Comparison of ENCODE assay signal across 1 cellular context in the genomic region with DNA sequence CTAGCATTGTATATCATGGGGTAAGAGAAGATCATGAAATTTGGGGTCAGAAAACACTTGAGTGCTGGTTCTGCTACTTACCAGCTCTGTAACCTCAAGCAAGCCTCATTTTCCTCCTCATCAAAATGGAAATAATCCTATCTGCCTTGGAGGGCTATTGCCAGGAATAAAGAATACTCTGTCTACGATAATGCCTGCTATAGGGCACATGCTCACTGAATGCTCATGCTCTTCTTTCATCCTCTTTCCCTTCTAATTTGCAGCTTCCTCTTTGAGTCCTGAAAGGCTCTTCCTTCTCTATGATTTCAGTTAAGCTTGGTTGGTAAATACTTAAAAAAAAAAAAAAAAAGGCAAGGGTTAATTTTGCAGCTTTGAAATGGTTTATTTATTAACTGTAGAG.
TF ChIP-seq lines count a peak whose summit lies in the region.

No MANE protein-coding gene starts in this region.

TF ChIP-seq in GM23338, 12 proteins besides CTCF, POLR2A, EP300 and RAD21 (continued from another document):
- TF ChIP-seq, protein P1, sequence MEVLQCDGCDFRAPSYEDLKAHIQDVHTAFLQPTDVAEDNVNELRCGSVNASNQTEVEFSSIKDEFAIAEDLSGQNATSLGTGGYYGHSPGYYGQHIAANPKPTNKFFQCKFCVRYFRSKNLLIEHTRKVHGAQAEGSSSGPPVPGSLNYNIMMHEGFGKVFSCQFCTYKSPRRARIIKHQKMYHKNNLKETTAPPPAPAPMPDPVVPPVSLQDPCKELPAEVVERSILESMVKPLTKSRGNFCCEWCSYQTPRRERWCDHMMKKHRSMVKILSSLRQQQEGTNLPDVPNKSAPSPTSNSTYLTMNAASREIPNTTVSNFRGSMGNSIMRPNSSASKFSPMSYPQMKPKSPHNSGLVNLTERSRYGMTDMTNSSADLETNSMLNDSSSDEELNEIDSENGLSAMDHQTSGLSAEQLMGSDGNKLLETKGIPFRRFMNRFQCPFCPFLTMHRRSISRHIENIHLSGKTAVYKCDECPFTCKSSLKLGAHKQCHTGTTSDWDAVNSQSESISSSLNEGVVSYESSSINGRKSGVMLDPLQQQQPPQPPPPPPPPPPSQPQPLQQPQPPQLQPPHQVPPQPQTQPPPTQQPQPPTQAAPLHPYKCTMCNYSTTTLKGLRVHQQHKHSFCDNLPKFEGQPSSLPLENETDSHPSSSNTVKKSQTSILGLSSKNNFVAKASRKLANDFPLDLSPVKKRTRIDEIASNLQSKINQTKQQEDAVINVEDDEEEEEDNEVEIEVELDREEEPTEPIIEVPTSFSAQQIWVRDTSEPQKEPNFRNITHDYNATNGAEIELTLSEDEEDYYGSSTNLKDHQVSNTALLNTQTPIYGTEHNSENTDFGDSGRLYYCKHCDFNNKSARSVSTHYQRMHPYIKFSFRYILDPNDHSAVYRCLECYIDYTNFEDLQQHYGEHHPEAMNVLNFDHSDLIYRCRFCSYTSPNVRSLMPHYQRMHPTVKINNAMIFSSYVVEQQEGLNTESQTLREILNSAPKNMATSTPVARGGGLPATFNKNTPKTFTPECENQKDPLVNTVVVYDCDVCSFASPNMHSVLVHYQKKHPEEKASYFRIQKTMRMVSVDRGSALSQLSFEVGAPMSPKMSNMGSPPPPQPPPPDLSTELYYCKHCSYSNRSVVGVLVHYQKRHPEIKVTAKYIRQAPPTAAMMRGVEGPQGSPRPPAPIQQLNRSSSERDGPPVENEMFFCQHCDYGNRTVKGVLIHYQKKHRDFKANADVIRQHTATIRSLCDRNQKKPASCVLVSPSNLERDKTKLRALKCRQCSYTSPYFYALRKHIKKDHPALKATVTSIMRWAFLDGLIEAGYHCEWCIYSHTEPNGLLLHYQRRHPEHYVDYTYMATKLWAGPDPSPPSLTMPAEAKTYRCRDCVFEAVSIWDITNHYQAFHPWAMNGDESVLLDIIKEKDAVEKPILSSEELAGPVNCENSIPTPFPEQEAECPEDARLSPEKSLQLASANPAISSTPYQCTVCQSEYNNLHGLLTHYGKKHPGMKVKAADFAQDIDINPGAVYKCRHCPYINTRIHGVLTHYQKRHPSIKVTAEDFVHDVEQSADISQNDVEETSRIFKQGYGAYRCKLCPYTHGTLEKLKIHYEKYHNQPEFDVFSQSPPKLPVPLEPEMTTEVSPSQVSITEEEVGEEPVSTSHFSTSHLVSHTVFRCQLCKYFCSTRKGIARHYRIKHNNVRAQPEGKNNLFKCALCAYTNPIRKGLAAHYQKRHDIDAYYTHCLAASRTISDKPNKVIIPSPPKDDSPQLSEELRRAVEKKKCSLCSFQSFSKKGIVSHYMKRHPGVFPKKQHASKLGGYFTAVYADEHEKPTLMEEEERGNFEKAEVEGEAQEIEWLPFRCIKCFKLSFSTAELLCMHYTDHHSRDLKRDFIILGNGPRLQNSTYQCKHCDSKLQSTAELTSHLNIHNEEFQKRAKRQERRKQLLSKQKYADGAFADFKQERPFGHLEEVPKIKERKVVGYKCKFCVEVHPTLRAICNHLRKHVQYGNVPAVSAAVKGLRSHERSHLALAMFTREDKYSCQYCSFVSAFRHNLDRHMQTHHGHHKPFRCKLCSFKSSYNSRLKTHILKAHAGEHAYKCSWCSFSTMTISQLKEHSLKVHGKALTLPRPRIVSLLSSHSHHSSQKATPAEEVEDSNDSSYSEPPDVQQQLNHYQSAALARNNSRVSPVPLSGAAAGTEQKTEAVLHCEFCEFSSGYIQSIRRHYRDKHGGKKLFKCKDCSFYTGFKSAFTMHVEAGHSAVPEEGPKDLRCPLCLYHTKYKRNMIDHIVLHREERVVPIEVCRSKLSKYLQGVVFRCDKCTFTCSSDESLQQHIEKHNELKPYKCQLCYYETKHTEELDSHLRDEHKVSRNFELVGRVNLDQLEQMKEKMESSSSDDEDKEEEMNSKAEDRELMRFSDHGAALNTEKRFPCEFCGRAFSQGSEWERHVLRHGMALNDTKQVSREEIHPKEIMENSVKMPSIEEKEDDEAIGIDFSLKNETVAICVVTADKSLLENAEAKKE (CRISPR knock-in tag; IDR thresholded peaks at IDR 0.05): no peak
- no peak for TF ChIP-seq EZH2 (IDR thresholded peaks at IDR 0.05; ENCODE audit: low read depth, unreplicated experiment)
- TF ChIP-seq, protein P2, sequence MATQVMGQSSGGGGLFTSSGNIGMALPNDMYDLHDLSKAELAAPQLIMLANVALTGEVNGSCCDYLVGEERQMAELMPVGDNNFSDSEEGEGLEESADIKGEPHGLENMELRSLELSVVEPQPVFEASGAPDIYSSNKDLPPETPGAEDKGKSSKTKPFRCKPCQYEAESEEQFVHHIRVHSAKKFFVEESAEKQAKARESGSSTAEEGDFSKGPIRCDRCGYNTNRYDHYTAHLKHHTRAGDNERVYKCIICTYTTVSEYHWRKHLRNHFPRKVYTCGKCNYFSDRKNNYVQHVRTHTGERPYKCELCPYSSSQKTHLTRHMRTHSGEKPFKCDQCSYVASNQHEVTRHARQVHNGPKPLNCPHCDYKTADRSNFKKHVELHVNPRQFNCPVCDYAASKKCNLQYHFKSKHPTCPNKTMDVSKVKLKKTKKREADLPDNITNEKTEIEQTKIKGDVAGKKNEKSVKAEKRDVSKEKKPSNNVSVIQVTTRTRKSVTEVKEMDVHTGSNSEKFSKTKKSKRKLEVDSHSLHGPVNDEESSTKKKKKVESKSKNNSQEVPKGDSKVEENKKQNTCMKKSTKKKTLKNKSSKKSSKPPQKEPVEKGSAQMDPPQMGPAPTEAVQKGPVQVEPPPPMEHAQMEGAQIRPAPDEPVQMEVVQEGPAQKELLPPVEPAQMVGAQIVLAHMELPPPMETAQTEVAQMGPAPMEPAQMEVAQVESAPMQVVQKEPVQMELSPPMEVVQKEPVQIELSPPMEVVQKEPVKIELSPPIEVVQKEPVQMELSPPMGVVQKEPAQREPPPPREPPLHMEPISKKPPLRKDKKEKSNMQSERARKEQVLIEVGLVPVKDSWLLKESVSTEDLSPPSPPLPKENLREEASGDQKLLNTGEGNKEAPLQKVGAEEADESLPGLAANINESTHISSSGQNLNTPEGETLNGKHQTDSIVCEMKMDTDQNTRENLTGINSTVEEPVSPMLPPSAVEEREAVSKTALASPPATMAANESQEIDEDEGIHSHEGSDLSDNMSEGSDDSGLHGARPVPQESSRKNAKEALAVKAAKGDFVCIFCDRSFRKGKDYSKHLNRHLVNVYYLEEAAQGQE (IDR thresholded peaks at IDR 0.05; ENCODE audit: unreplicated experiment): no peak
